7 cellular contexts compared by ENCODE assay signal in the genomic region with DNA sequence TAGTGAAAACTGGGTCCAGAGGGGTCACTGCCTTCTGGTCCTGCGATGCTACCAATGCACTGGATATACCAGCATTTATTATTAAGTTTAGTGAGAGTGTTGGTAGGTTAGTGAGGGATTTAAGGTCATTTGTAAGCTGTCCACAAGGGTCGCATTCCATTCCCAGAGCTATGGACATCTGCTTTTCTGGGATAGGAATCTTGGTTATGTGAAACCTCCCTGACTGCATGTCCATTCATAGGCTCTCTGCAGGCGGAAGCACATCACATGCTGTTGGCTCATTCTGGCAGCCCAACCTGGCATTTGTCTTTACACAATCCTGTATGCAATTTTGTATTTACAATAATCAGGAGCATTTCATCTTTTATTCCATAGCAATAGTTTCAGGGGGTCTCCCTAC. TPM values are rescaled to one million over a fixed set of nuclear protein-coding genes. Genes with fewer than 3 reads are reported as not detected.
"Had no signal": no experiment of that assay in that cellular context is flagged by ENCODE, and none has a peak within 500 bp of the region (broad histone marks: within the 10 kb centered on the region; RNA-seq: fewer than 3 reads in every experiment).

No MANE protein-coding gene starts in this region.

RNA-seq across cellular contexts. Expression of gene PSG2, which starts 21.2 kb away (rescaled TPM):
- total RNA-seq: activated CD4-positive, alpha-beta memory T cell treated with anti-CD3 and anti-CD28 coated beads for 36 hours; activated CD4-positive, alpha-beta T cell treated with anti-CD3 and anti-CD28 coated beads, Interleukin-2, amount 10 ng/mL, durations not matched to agents 7 days and 5 days; activated naive CD4-positive, alpha-beta T cell treated with anti-CD3 and anti-CD28 coated beads, Interleukin-2, amount 50 U/mL, for 72 hours; activated T-cell treated with anti-CD3 and anti-CD28 coated beads, Interleukin-2, amount 50 U/mL, for 4 hours; OCI-LY7; Right ventricle myocardium inferior; T-cell had no signal

RNA-seq across cellular contexts. Expression of gene PSG11, which starts 35.1 kb away (rescaled TPM):
- total RNA-seq: activated CD4-positive, alpha-beta memory T cell treated with anti-CD3 and anti-CD28 coated beads for 36 hours; activated CD4-positive, alpha-beta T cell treated with anti-CD3 and anti-CD28 coated beads, Interleukin-2, amount 10 ng/mL, durations not matched to agents 7 days and 5 days; activated T-cell treated with anti-CD3 and anti-CD28 coated beads, Interleukin-2, amount 50 U/mL, for 4 hours; OCI-LY7; Right ventricle myocardium inferior; T-cell had no signal
